ENCODE assay signal across 16 cellular contexts in the genomic region with DNA sequence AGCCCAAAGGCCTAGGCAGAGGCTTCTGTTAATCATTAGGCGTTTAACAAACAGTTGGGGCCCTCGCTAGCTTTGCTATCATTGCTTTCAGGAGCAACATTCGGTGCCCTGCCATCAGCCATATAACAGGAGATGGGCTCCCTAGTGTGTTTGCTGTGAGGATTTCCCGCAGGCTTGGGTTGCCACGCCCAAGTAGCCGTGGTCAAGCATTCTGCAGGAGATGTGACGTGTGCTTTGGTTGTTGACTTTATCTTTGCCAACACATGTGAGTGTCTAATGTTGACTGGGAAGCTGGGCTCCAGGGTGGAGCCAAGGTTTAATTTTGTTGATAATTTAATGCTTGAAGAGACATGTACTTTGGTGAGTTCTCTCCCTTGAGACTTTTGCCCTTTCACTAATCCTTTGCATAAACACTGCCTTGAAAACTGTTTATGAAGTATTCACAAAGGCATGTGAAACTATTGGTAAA.
DNase-seq lines count a peak whose midpoint lies in the region; ATAC-seq and TF ChIP-seq lines count a peak whose summit lies in the region.
"Had no signal": no experiment of that assay in that cellular context is flagged by ENCODE, and none has a peak within 500 bp of the region (broad histone marks: within the 10 kb centered on the region; RNA-seq: fewer than 3 reads in every experiment).

No MANE protein-coding gene starts in this region.

- DNase-seq in AG10803 (ENCODE audit: low read depth) (peak; percentile 35), OCI-M1 (lab: John Stamatoyannopoulos, UW) (peak; percentile 93), hepatocyte (ENCODE audit: low spot score) (peak; percentile 67), left cardiac atrium (no peak), KG1 (lab: John Stamatoyannopoulos, UW) (no peak)
- no peak for DNase-seq in stimulated activated naive CD8-positive, alpha-beta T cell treated with anti-CD3 and anti-CD28 coated beads, Interleukin-15, Interleukin-2, amounts not matched to agents 100 U/mL and 50 U/mL, for 24 hours
- DNase-seq in effector memory CD8-positive, alpha-beta T cell = no peak
- DNase-seq: activated naive CD8-positive, alpha-beta T cell treated with anti-CD3 and anti-CD28 coated beads, Interleukin-2, amount 10 ng/mL, durations not matched to agents 7 days and 5 days; BE2C; caudate nucleus; gastrocnemius medialis; immature natural killer cell; NCI-H446 treated with DMSO at 0.1 percent for 48 hours; ovary had no signal

- no peaks in the 10 kb centered on the region for H3K27me3 Mint-ChIP-seq in effector memory CD8-positive, alpha-beta T cell

- H3K9me3 ChIP-seq in HEK293 (ENCODE audit: control insufficient read depth, insufficient read depth, low read depth, low read length) = no peaks in the 10 kb centered on the region
- no peaks in the 10 kb centered on the region for H3K9me3 ChIP-seq in hepatocyte (ENCODE audit: low read depth)
- H3K9me3 ChIP-seq: BE2C, gastrocnemius medialis, ovary had no signal

- H3K36me3 ChIP-seq in HEK293 (ENCODE audit: control insufficient read depth in 2 of 2, insufficient read depth in 1 of 2, low read length in 2 of 2) (no peaks in the 10 kb centered on the region), hepatocyte (replicated peaks; ENCODE audit: insufficient read depth, low read depth) (no peaks in the 10 kb centered on the region)
- H3K36me3 ChIP-seq: BE2C, gastrocnemius medialis, ovary had no signal

- no peak overlapping the region for H2AFZ ChIP-seq in hepatocyte

- H3K79me2 ChIP-seq in hepatocyte = no peaks in the 10 kb centered on the region

- H3K4me1 Mint-ChIP-seq in effector memory CD8-positive, alpha-beta T cell (ENCODE audit: low read depth in 2 of 2) = no peaks in the 10 kb centered on the region
- H3K4me1 Mint-ChIP-seq: activated naive CD8-positive, alpha-beta T cell treated with anti-CD3 and anti-CD28 coated beads, Interleukin-2, amount 10 ng/mL, durations not matched to agents 7 days and 5 days; immature natural killer cell had no signal

- 34% methylated on average over 7 of the region's 7 CpGs for WGBS in hepatocyte (ENCODE audit: low lambda C conversion rate, missing lambda C conversion rate)

- no peak overlapping the region for H3K4me3 ChIP-seq in AG10803 (ENCODE audit: low read length)
- no peak overlapping the region for H3K4me3 ChIP-seq in HEK293 (ENCODE audit: low read depth, low read length)
- H3K4me3 ChIP-seq in hepatocyte = no peak overlapping the region
- H3K4me3 ChIP-seq: gastrocnemius medialis, ovary had no signal

- H3K9me2 ChIP-seq in hepatocyte (replicated peaks; ENCODE audit: insufficient read depth) = no peaks in the 10 kb centered on the region

- TF ChIP-seq CTCF in AG10803 (conservative IDR thresholded peaks at IDR 0.05; ENCODE audit: low read length) (no peak), HEK293 (tag by site-specific recombination; IDR thresholded peaks at IDR 0.05) (no peak), hepatocyte (IDR thresholded peaks at IDR 0.05; ENCODE audit: poor library complexity) (no peak)

- POLR2A ChIA-PET in HEK293 (lab: Yijun Ruan, JAX) = no interaction called here

- no peak overlapping the region for H3K27ac Mint-ChIP-seq in effector memory CD8-positive, alpha-beta T cell
- H3K27ac Mint-ChIP-seq: activated naive CD8-positive, alpha-beta T cell treated with anti-CD3 and anti-CD28 coated beads, Interleukin-2, amount 10 ng/mL, durations not matched to agents 7 days and 5 days; immature natural killer cell had no signal

- H3K27me3 ChIP-seq in hepatocyte = no peaks in the 10 kb centered on the region
- H3K27me3 ChIP-seq: BE2C, gastrocnemius medialis, ovary had no signal

- no peak overlapping the region for H3K4me2 ChIP-seq in hepatocyte

- no peak overlapping the region for H3K4me3 Mint-ChIP-seq in effector memory CD8-positive, alpha-beta T cell
- H3K4me3 Mint-ChIP-seq: activated naive CD8-positive, alpha-beta T cell treated with anti-CD3 and anti-CD28 coated beads, Interleukin-2, amount 10 ng/mL, durations not matched to agents 7 days and 5 days; immature natural killer cell had no signal

- CTCF ChIA-PET in HEK293 (lab: Yijun Ruan, JAX) = no interaction called here

- H3K9me3 Mint-ChIP-seq in effector memory CD8-positive, alpha-beta T cell = peaks cover 0 to 13% of the 10 kb centered on the region in 2 donors

- H3K4me1 ChIP-seq in HEK293 (ENCODE audit: control insufficient read depth, insufficient read depth, low read length) = no peaks in the 10 kb centered on the region
- peaks cover 4% of the 10 kb centered on the region for H3K4me1 ChIP-seq in hepatocyte (ENCODE audit: insufficient read depth)
- H3K4me1 ChIP-seq: BE2C, gastrocnemius medialis had no signal

- no peaks in the 10 kb centered on the region for H4K20me1 ChIP-seq in hepatocyte (ENCODE audit: insufficient read depth, poor library complexity, severe bottlenecking)

- ATAC-seq in stimulated activated naive CD8-positive, alpha-beta T cell treated with anti-CD3 and anti-CD28 coated beads, Interleukin-15, Interleukin-2, amounts not matched to agents 100 U/mL and 50 U/mL, for 24 hours = no peak
- ATAC-seq in left cardiac atrium = no peak
- no peak for ATAC-seq in effector memory CD8-positive, alpha-beta T cell (replicated peaks)
- ATAC-seq: gastrocnemius medialis had no signal

- no peak overlapping the region for H3K27ac ChIP-seq in HEK293 (ENCODE audit: extremely low read depth, low read depth, low read length)
- peak overlapping the region; percentile 34 for H3K27ac ChIP-seq in hepatocyte
- H3K27ac ChIP-seq: gastrocnemius medialis, ovary, RWPE1 had no signal

- no peaks in the 10 kb centered on the region for H3K36me3 Mint-ChIP-seq in effector memory CD8-positive, alpha-beta T cell (ENCODE audit: insufficient read depth)
- H3K36me3 Mint-ChIP-seq: activated naive CD8-positive, alpha-beta T cell treated with anti-CD3 and anti-CD28 coated beads, Interleukin-2, amount 10 ng/mL, durations not matched to agents 7 days and 5 days had no signal

- intact Hi-C loops in left cardiac atrium (cut with DNase I) = no loop called here

TF ChIP-seq in HEK293, 187 proteins besides CTCF, POLR2A, EP300 and RAD21:
- TF ChIP-seq SETDB1 (IDR thresholded peaks at IDR 0.05; ENCODE audit: insufficient read length, low read length) (peak; percentile 49), ZNF677 (tag by site-specific recombination; IDR thresholded peaks at IDR 0.05) (no peak), ZNF785 (tag by site-specific recombination; IDR thresholded peaks at IDR 0.05) (no peak)

Comparison
In these comparisons a context has a peak if more than half of its experiments do, and no peak if none do; other contexts are left out.
1. DNase-seq: peak in AG10803 (single experiment), OCI-M1 (single experiment) and hepatocyte (single experiment); none in stimulated activated naive CD8-positive, alpha-beta T cell treated with anti-CD3 and anti-CD28 coated beads, Interleukin-15, Interleukin-2, amounts not matched to agents 100 U/mL and 50 U/mL, for 24 hours (single experiment), left cardiac atrium (single experiment), KG1 (single experiment) and effector memory CD8-positive, alpha-beta T cell (0 of 3).